Comparison of ENCODE assay signal across 1 cellular context in genomic region chr4:116705466-116705865, GRCh38.
TF ChIP-seq lines count a peak whose summit lies in the region.

No MANE protein-coding gene starts in this region.

TF ChIP-seq in GM23338, 12 proteins besides CTCF, POLR2A, EP300 and RAD21 (continued from another document):
- TF ChIP-seq ZNF462 (CRISPR knock-in tag; IDR thresholded peaks at IDR 0.05) (no peak), CREB1 (CRISPR knock-in tag; IDR thresholded peaks at IDR 0.05; ENCODE audit: low read depth) (no peak), POLR2AphosphoS5 (IDR thresholded peaks at IDR 0.05; ENCODE audit: low read depth) (no peak), ZNF114 (CRISPR knock-in tag; IDR thresholded peaks at IDR 0.05) (no peak), JUNB (IDR thresholded peaks at IDR 0.05; ENCODE audit: unreplicated experiment) (no peak)
TF ChIP-seq in GM23338: peak in this region for 0.
